In genomic region chr1:912740-913301, GRCh38 we compare ENCODE assay signal across 9 cellular contexts. TPM values are rescaled to one million over a fixed set of nuclear protein-coding genes. Genes with fewer than 3 reads are reported as not detected.
A peak's percentile ranks its signal among the peaks of the same experiment; 100 is the strongest.
DNase-seq lines count a peak whose midpoint lies in the region; ATAC-seq, FAIRE-seq and TF ChIP-seq lines count a peak whose summit lies in the region.
"Had no signal": no experiment of that assay in that cellular context is flagged by ENCODE, and none has a peak within 500 bp of the region (broad histone marks: within the 10 kb centered on the region; RNA-seq: fewer than 3 reads in every experiment).

No MANE protein-coding gene starts in this region.

- intact Hi-C loops in pancreas (cut with DNase I), result no loop called here

- peak; percentile 3 for TF ChIP-seq CTCF in NB4 (IDR thresholded peaks at IDR 0.05; ENCODE audit: low read depth, low read length)
- peak; percentile 42 for TF ChIP-seq CTCF in epithelial cell of proximal tubule (conservative IDR thresholded peaks at IDR 0.05; ENCODE audit: low read depth, low read length)
- TF ChIP-seq CTCF in pancreas (IDR thresholded peaks at IDR 0.05), result peak in 1 of 4 donors; percentile 24

- no peaks in the 10 kb centered on the region for H3K27me3 ChIP-seq in pancreas

- H3K4me3 ChIP-seq in NB4 (ENCODE audit: low read depth, low read length) (no peak overlapping the region), epithelial cell of proximal tubule (ENCODE audit: low read depth, low read length) (no peak overlapping the region), pancreas (no peak overlapping the region)

- no peaks in the 10 kb centered on the region for H3K36me3 ChIP-seq in pancreas

- DNase-seq in NCI-H82 (lab: John Stamatoyannopoulos, UW) (peak; percentile 45), NCI-H82 treated with DMSO at 0.1 percent for 48 hours (lab: John Stamatoyannopoulos, UW; ENCODE audit: unreplicated experiment) (no peak), NB4 (ENCODE audit: low read depth) (peak; percentile 63), epithelial cell of proximal tubule (ENCODE audit: low read depth) (peak; percentile 48), pancreas (peak in 5 of 6 donors; percentile 4 to 67 (median 36)), COLO668 (lab: John Stamatoyannopoulos, UW; ENCODE audit: unreplicated experiment) (no peak)
- DNase-seq: SW 1271 had no signal

- no peak for TF ChIP-seq POLR2A in NB4 (IDR thresholded peaks at IDR 0.05; ENCODE audit: extremely low read depth, insufficient read length)

- no peak for FAIRE-seq in pancreas (lab: Jason Lieb, UNC)

- WGBS in pancreas, 2 donors, result 48 to 51% methylated on average over 24 of the region's 24 CpGs

- H3K9me3 ChIP-seq in pancreas, result no peaks in the 10 kb centered on the region

- H3K4me1 ChIP-seq in pancreas, result no peaks in the 10 kb centered on the region

- ATAC-seq in pancreas, result peak in 1 of 4 donors; percentile 20
- no peak for ATAC-seq in HG03439 (IDR thresholded peaks at IDR 0.05; ENCODE audit: unreplicated experiment)
- no peak for ATAC-seq in HG03097 (IDR thresholded peaks at IDR 0.05; ENCODE audit: low FRiP score, unreplicated experiment)

- no peak overlapping the region for H3K27ac ChIP-seq in pancreas

RNA-seq across cellular contexts. Expression of gene SAMD11, which starts 10.9 kb away (rescaled TPM):
- total RNA-seq in epithelial cell of proximal tubule (0.51 and 3.5 TPM in 2 replicates), pancreas (1 to 10 TPM in 5 of 6 donors, under 1 TPM in 1; 0.19 to 8.2 (median 2.0) TPM)
- 10 to 100 TPM in 1 of 2 donors, 1 to 10 TPM in 1; 7.6 to 23.7 TPM for polyA plus RNA-seq in pancreas

RNA-seq across cellular contexts. Expression of gene NOC2L, which starts 46.2 kb away (rescaled TPM):
- total RNA-seq in epithelial cell of proximal tubule (73.9 and 132 TPM in 2 replicates), pancreas (10 to 100 TPM; 23.3 to 43.9 (median 30.7) TPM)
- polyA plus RNA-seq in pancreas, result 10 to 100 TPM; 79.3 to 86.5 TPM

RNA-seq across cellular contexts. Expression of gene KLHL17, which starts 47.6 kb away (rescaled TPM):
- 11.9 and 33.3 TPM in 2 replicates for total RNA-seq in epithelial cell of proximal tubule
- total RNA-seq in pancreas, result 10 to 100 TPM in 1 of 6 donors, 1 to 10 TPM in 5; 3.1 to 12.0 (median 5.9) TPM
- polyA plus RNA-seq in pancreas, result 10 to 100 TPM; 22.7 to 24.1 TPM

RNA-seq across cellular contexts. Expression of gene PLEKHN1, which starts 53.5 kb away (rescaled TPM):
- total RNA-seq in epithelial cell of proximal tubule, result 3.1 and 6.8 TPM in 2 replicates
- 1 to 10 TPM in 2 of 6 donors, under 1 TPM in 4; 0.16 to 1.5 (median 0.40) TPM for total RNA-seq in pancreas
- 1 to 10 TPM in 1 of 2 donors, under 1 TPM in 1; 0.52 to 2.8 TPM for polyA plus RNA-seq in pancreas

Comparison
In these comparisons a context has a peak if more than half of its experiments do, and no peak if none do; other contexts are left out.
1. DNase-seq: peak in NCI-H82 (single experiment), NB4 (single experiment), epithelial cell of proximal tubule (single experiment) and pancreas (5 of 6); none in NCI-H82 treated with DMSO at 0.1 percent for 48 hours (single experiment) and COLO668 (single experiment).